22 cellular contexts compared by ENCODE assay signal in the genomic region with DNA sequence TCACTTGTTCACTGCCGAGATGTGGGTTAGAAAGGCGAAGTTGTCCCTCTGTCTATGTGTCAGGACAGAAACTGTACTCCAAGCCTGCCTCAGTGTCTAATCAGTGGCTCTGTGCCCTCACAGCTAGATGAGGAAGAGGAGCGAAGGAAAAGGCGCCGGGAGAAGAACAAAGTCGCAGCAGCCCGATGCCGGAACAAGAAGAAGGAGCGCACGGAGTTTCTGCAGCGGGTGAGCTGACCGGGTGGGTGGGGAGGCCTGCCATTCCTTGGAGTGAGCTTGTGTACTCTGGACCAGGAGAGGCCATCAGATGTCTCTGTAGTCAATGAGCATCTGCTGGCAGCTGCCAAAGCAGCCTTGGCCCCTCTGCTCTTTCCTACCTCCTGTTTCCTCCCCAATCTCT. TPM values are rescaled to one million over a fixed set of nuclear protein-coding genes. Genes with fewer than 3 reads are reported as not detected.
DNase-seq lines count a peak whose midpoint lies in the region; ATAC-seq and TF ChIP-seq lines count a peak whose summit lies in the region.
"Had no signal": no experiment of that assay in that cellular context is flagged by ENCODE, and none has a peak within 500 bp of the region (broad histone marks: within the 10 kb centered on the region; RNA-seq: fewer than 3 reads in every experiment).

No MANE protein-coding gene starts in this region.

- POLR2A ChIA-PET in RWPE1 (lab: Yijun Ruan, JAX; ENCODE audit: low non-redundant PET), result interaction anchor here (0.6 kb wide), 1 partner anchor 36 kb away, joined by 6 read pairs; no protein-coding TSS in a partner anchor

- H3K9me3 Mint-ChIP-seq in neural crest cell, result no peaks in the 10 kb centered on the region
- no peaks in the 10 kb centered on the region for H3K9me3 Mint-ChIP-seq in GM23338
- H3K9me3 Mint-ChIP-seq: CD8-positive, alpha-beta T cell had no signal

- H3K4me3 Mint-ChIP-seq in neural crest cell (no peak overlapping the region), GM23338 (no peak overlapping the region)
- H3K4me3 Mint-ChIP-seq: CD8-positive, alpha-beta T cell had no signal

- no peak for TF ChIP-seq CTCF in RWPE1 (conservative IDR thresholded peaks at IDR 0.05; ENCODE audit: low read depth)
- no peak for TF ChIP-seq CTCF in neural crest cell (conservative IDR thresholded peaks at IDR 0.05)
- TF ChIP-seq CTCF in spleen (IDR thresholded peaks at IDR 0.05 in 8 of 11, conservative IDR thresholded peaks at IDR 0.05 in 3 of 11), result no peak
- no peak for TF ChIP-seq CTCF in GM23338 (conservative IDR thresholded peaks at IDR 0.05; ENCODE audit: low read depth in 2 of 2)
- TF ChIP-seq CTCF in GM13977 (IDR thresholded peaks at IDR 0.05; ENCODE audit: extremely low read depth, insufficient read depth, missing control alignments), result no peak

- H4K20me1 ChIP-seq in GM23338 (replicated peaks; ENCODE audit: insufficient read depth), result peaks cover 7% of the 10 kb centered on the region

- in situ Hi-C loops in GM13977 (cut with MboI; ENCODE audit: low pct_unique_long_range_greater_than_20kb, low sequenced_read_pairs, unreplicated experiment), result no loop called here

- H3K27me3 Mint-ChIP-seq in neural crest cell (ENCODE audit: low read depth) (no peaks in the 10 kb centered on the region), GM23338 (ENCODE audit: insufficient read depth, low read depth, poor library complexity) (peaks cover 7% of the 10 kb centered on the region)

- H3F3A ChIP-seq in GM23338 (replicated peaks; ENCODE audit: low read depth), result no peaks in the 10 kb centered on the region

- 76 to 91% (median 79%) methylated on average over 12 of the region's 12 CpGs for whole genome bisulfite sequencing in spleen, 5 donors

- H3K27ac ChIP-seq in RWPE1 (0 out of 2 replicates have a peak overlapping the region, but pooled peaks have one; percentile 2), spleen (peak overlapping the region; percentile 60 to 88 (median 82)), GM23338 (ENCODE audit: low read depth) (no peak overlapping the region), caudate nucleus (ENCODE audit: low read depth, low read length) (no peak overlapping the region)

- ATAC-seq in GM23338, result no peak
- ATAC-seq: CD8-positive, alpha-beta T cell had no signal

- peak; percentile 22 for DNase-seq in activated effector memory CD4-positive, alpha-beta T cell treated with anti-CD3 and anti-CD28 coated beads, Interleukin-2, amount 50 U/mL, for 16 hours
- no peak for DNase-seq in activated effector memory CD4-positive, alpha-beta T cell treated with Interleukin-2 at 50 U/mL for 16 hours
- DNase-seq in RWPE1 (ENCODE audit: low spot score) (no peak), neural crest cell (ENCODE audit: low read depth, low spot score) (no peak), spleen (no peak), GM23338 (ENCODE audit: low spot score) (no peak), GM13977 (ENCODE audit: low spot score) (no peak), caudate nucleus (lab: John Stamatoyannopoulos, UW) (no peak)
- DNase-seq: ACHN; CD8-positive, alpha-beta T cell; DMS153; KG1; NCI-H1105; NCI-H146; NCI-H2029; NCI-H2227 treated with DMSO at 0.1 percent for 48 hours; NCI-H510A; NCI-H748 treated with DMSO at 0.1 percent for 48 hours; SIG-M5; SK-N-SH had no signal

- H3K79me2 ChIP-seq in GM23338 (replicated peaks; ENCODE audit: insufficient read depth), result peaks cover 21% of the 10 kb centered on the region

- H3K27me3 ChIP-seq in spleen (replicated peaks in 1 of 7) (no peaks in the 10 kb centered on the region), GM23338 (ENCODE audit: insufficient read depth) (no peaks in the 10 kb centered on the region)
- H3K27me3 ChIP-seq: BLaER1 had no signal

- intact Hi-C loops in spleen (cut with DNase I; ENCODE audit: low total_unique reads), result no loop called here

- H3K4me3 ChIP-seq in spleen (no peak overlapping the region), GM23338 (no peak overlapping the region)
- H3K4me3 ChIP-seq: BLaER1, HAP-1 had no signal

- TF ChIP-seq POLR2A in spleen (IDR thresholded peaks at IDR 0.05), result no peak

- H3K9me3 ChIP-seq in spleen, result no peaks in the 10 kb centered on the region
- H3K9me3 ChIP-seq: BLaER1, HAP-1, SK-N-SH had no signal

- CTCF ChIA-PET in RWPE1 (lab: Yijun Ruan, JAX), result no interaction called here

- H3K4me1 Mint-ChIP-seq in neural crest cell (peaks cover 14% of the 10 kb centered on the region), GM23338 (peaks cover 37% of the 10 kb centered on the region)

- H3K36me3 Mint-ChIP-seq in neural crest cell (ENCODE audit: low read depth) (no peaks in the 10 kb centered on the region), GM23338 (ENCODE audit: low read depth) (peaks cover 29% of the 10 kb centered on the region)
- H3K36me3 Mint-ChIP-seq: CD8-positive, alpha-beta T cell had no signal

- H3K36me3 ChIP-seq in spleen (peaks cover 0 to 93% (median 13%) of the 10 kb centered on the region in 6 donors), GM23338 (ENCODE audit: insufficient read depth) (no peaks in the 10 kb centered on the region; the same call in 1 of the 2 replicates)

- H3K9me2 ChIP-seq in GM23338 (ENCODE audit: insufficient read depth), result no peaks in the 10 kb centered on the region
- H3K9me2 ChIP-seq: SK-N-SH had no signal

- no peak overlapping the region for H3K4me2 ChIP-seq in GM23338
- H3K4me2 ChIP-seq: SK-N-SH had no signal

- H3K4me1 ChIP-seq in spleen (peaks cover 15 to 100% (median 76%) of the 10 kb centered on the region in 6 donors), GM23338 (ENCODE audit: insufficient read depth) (peaks cover 20% of the 10 kb centered on the region)
- H3K4me1 ChIP-seq: HAP-1 had no signal

- H3K27ac Mint-ChIP-seq in neural crest cell (ENCODE audit: unreplicated experiment) (peak overlapping the region; percentile 62), GM23338 (no peak overlapping the region)
- H3K27ac Mint-ChIP-seq: CD8-positive, alpha-beta T cell had no signal

- H2AFZ ChIP-seq in GM23338, result no peak overlapping the region

TF ChIP-seq in GM23338, 12 proteins besides CTCF, POLR2A, EP300 and RAD21 (continues in another document):
- no peak for TF ChIP-seq ZNF114 (CRISPR knock-in tag; IDR thresholded peaks at IDR 0.05)
- TF ChIP-seq, protein P1, sequence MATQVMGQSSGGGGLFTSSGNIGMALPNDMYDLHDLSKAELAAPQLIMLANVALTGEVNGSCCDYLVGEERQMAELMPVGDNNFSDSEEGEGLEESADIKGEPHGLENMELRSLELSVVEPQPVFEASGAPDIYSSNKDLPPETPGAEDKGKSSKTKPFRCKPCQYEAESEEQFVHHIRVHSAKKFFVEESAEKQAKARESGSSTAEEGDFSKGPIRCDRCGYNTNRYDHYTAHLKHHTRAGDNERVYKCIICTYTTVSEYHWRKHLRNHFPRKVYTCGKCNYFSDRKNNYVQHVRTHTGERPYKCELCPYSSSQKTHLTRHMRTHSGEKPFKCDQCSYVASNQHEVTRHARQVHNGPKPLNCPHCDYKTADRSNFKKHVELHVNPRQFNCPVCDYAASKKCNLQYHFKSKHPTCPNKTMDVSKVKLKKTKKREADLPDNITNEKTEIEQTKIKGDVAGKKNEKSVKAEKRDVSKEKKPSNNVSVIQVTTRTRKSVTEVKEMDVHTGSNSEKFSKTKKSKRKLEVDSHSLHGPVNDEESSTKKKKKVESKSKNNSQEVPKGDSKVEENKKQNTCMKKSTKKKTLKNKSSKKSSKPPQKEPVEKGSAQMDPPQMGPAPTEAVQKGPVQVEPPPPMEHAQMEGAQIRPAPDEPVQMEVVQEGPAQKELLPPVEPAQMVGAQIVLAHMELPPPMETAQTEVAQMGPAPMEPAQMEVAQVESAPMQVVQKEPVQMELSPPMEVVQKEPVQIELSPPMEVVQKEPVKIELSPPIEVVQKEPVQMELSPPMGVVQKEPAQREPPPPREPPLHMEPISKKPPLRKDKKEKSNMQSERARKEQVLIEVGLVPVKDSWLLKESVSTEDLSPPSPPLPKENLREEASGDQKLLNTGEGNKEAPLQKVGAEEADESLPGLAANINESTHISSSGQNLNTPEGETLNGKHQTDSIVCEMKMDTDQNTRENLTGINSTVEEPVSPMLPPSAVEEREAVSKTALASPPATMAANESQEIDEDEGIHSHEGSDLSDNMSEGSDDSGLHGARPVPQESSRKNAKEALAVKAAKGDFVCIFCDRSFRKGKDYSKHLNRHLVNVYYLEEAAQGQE (IDR thresholded peaks at IDR 0.05; ENCODE audit: unreplicated experiment), result no peak
- no peak for TF ChIP-seq EZH2phosphoT487 (IDR thresholded peaks at IDR 0.05; ENCODE audit: unreplicated experiment)
- no peak for TF ChIP-seq STAT1 (IDR thresholded peaks at IDR 0.05; ENCODE audit: unreplicated experiment)

RNA-seq across cellular contexts. Expression of gene JDP2, which starts 33.5 kb away (rescaled TPM):
- total RNA-seq in neural crest cell (2.6 and 4.7 TPM in 2 replicates), spleen (100 to 1,000 TPM in 4 of 7 donors, 10 to 100 TPM in 3; 52.6 to 144 (median 123) TPM)
- polyA plus RNA-seq in spleen (10 to 100 TPM; 18.2 to 89.1 (median 32.2) TPM), GM23338 (2016; fragmentation: Nextera tagmentation; extraction: Ambion mirVana) (12.5 and 13.3 TPM in 2 replicates)
- total RNA-seq in GM23338 (2014; rRNA removed; shearing (Covaris generic)), result 38.9 and 46.4 TPM in 2 replicates
- total RNA-seq: CD8-positive, alpha-beta T cell had no signal

Comparison
In these comparisons a context has a peak if more than half of its experiments do, and no peak if none do; other contexts are left out.
1. H3K27ac ChIP-seq: peak in RWPE1 (single experiment) and spleen (8 of 8); none in GM23338 (single experiment) and caudate nucleus (single experiment).